ENCODE assay signal across 16 cellular contexts in genomic region chr5:1809416-1810035, GRCh38.
"Had no signal": no experiment of that assay in that cellular context is flagged by ENCODE, and none has a peak within 500 bp of the region (broad histone marks: within the 10 kb centered on the region; RNA-seq: fewer than 3 reads in every experiment).

No MANE protein-coding gene starts in this region.

- DNase-seq: activated CD4-positive, alpha-beta memory T cell treated with anti-CD3 and anti-CD28 coated beads for 36 hours; activated CD4-positive, alpha-beta T cell treated with anti-CD3 and anti-CD28 coated beads for 1 hour; activated gamma-delta T cell; activated T-cell treated with anti-CD3 and anti-CD28 coated beads, Interleukin-2, amount 50 U/mL, for 4 hours; cortex of kidney; effector CD4-positive, alpha-beta T cell; hippocampal formation; kidney; naive B cell; small intestine; SW 1271 had no signal

- ATAC-seq: activated naive CD4-positive, alpha-beta T cell treated with anti-CD3 and anti-CD28 coated beads, Interleukin-2, amount 50 U/mL, for 72 hours; activated T-cell treated with anti-CD3 and anti-CD28 coated beads, Interleukin-2, amount 50 U/mL, for 4 hours had no signal

- H3K4me3 ChIP-seq: esophagus muscularis mucosa, suprapubic skin had no signal

- H3K9me3 ChIP-seq: esophagus muscularis mucosa, suprapubic skin had no signal

- H3K27ac Mint-ChIP-seq: activated CD4-positive, alpha-beta memory T cell treated with anti-CD3 and anti-CD28 coated beads for 36 hours; naive B cell; stimulated activated naive CD8-positive, alpha-beta T cell treated with anti-CD3 and anti-CD28 coated beads, Interleukin-15, Interleukin-2, amounts not matched to agents 100 ng/mL and 50 ng/mL, for 24 hours; type B pancreatic cell had no signal

- H3K4me3 Mint-ChIP-seq: activated CD4-positive, alpha-beta memory T cell treated with anti-CD3 and anti-CD28 coated beads for 36 hours; activated T-cell treated with anti-CD3 and anti-CD28 coated beads, Interleukin-2, amount 50 U/mL, for 4 hours; naive B cell; stimulated activated naive CD8-positive, alpha-beta T cell treated with anti-CD3 and anti-CD28 coated beads, Interleukin-15, Interleukin-2, amounts not matched to agents 100 ng/mL and 50 ng/mL, for 24 hours; type B pancreatic cell had no signal

- H3K27me3 ChIP-seq: esophagus muscularis mucosa, suprapubic skin had no signal

- H3K27me3 Mint-ChIP-seq: activated CD4-positive, alpha-beta memory T cell treated with anti-CD3 and anti-CD28 coated beads for 36 hours; naive B cell; stimulated activated naive CD8-positive, alpha-beta T cell treated with anti-CD3 and anti-CD28 coated beads, Interleukin-15, Interleukin-2, amounts not matched to agents 100 ng/mL and 50 ng/mL, for 24 hours; type B pancreatic cell had no signal

- H3K27ac ChIP-seq: esophagus muscularis mucosa, suprapubic skin had no signal

- H3K9me3 Mint-ChIP-seq: activated CD4-positive, alpha-beta memory T cell treated with anti-CD3 and anti-CD28 coated beads for 36 hours; activated naive CD4-positive, alpha-beta T cell treated with anti-CD3 and anti-CD28 coated beads, Interleukin-2, amount 50 U/mL, for 72 hours; activated T-cell treated with anti-CD3 and anti-CD28 coated beads, Interleukin-2, amount 50 U/mL, for 4 hours; naive B cell; stimulated activated naive CD8-positive, alpha-beta T cell treated with anti-CD3 and anti-CD28 coated beads, Interleukin-15, Interleukin-2, amounts not matched to agents 100 ng/mL and 50 ng/mL, for 24 hours; type B pancreatic cell had no signal
